ENCODE assay signal across 17 cellular contexts in the genomic region with DNA sequence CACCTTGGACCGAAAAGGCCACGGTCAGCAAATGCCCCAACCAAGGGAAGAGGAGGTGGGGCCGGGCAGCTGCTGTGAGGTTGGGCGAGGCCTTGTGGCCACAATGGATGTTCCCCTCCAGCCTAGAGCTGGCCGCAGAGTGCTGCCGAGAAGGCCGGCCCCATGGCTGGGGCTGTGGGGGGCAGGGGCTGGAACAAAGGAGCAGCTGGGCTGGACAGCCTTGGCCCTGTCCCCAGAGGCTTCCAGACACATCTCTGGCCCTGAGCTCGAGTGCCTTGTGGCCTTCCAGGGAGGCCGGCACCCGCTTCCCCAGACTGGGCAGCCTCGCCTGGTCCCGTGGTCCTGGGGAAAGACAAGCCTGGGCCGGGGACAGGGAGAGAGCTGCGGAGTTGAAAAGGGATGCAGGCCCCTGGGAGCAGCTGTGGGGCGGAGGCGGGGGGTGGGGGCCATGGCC.
A peak's percentile ranks its signal among the peaks of the same experiment; 100 is the strongest.
DNase-seq lines count a peak whose midpoint lies in the region; ATAC-seq, FAIRE-seq and TF ChIP-seq lines count a peak whose summit lies in the region.
"Had no signal": no experiment of that assay in that cellular context is flagged by ENCODE, and none has a peak within 500 bp of the region (broad histone marks: within the 10 kb centered on the region; RNA-seq: fewer than 3 reads in every experiment).

No MANE protein-coding gene starts in this region.

- BruUV-seq in Panc1 (replicated peaks; lab: Mats Ljungman, UMichigan) (no TSS peak), HepG2 (replicated peaks; lab: Mats Ljungman, UMichigan) (no TSS peak)

- no peaks in the 10 kb centered on the region for H4K20me1 ChIP-seq in HepG2 (ENCODE audit: insufficient read depth, low read length)

- TF ChIP-seq CTCF in Panc1 (IDR thresholded peaks at IDR 0.05) (no peak), HepG2 (CRISPR knock-in tag; IDR thresholded peaks at IDR 0.05) (no peak)

- FAIRE-seq in HepG2 (lab: Jason Lieb, UNC): no peak

- TF ChIP-seq RAD21 in HepG2 (CRISPR knock-in tag; IDR thresholded peaks at IDR 0.05): no peak

- TF ChIP-seq POLR2A in HepG2 (IDR thresholded peaks at IDR 0.05; ENCODE audit: insufficient read depth in 1 of 2, low read depth in 2 of 2, low read length in 2 of 2): no peak

- no peak overlapping the region for H3K9ac ChIP-seq in HepG2 (ENCODE audit: insufficient read depth, low read depth, low read length)

- ATAC-seq in Panc1 (peak; percentile 23; the same call in 1 of the 2 replicates), HepG2 (peak; percentile 11; the same call in 2 of the 3 replicates), GM19397 (IDR thresholded peaks at IDR 0.05; ENCODE audit: unreplicated experiment) (no peak)
- ATAC-seq: stimulated activated naive B cell treated with anti-CD40 and anti-IgM and Interleukin-4, amounts not matched to agents 10 μg/mL and 1 μg/mL and 100 μg/mL, for 72 hours had no signal

- H3K79me2 ChIP-seq in HepG2 (ENCODE audit: insufficient read depth, low read length): no peaks in the 10 kb centered on the region

- H3K9me3 ChIP-seq in Panc1 (ENCODE audit: control insufficient read depth, insufficient read depth, low read depth, low read length): no peaks in the 10 kb centered on the region
- no peaks in the 10 kb centered on the region for H3K9me3 ChIP-seq in HepG2 (ENCODE audit: low read length)
- H3K9me3 ChIP-seq: right lobe of liver, tibial artery had no signal

- WGBS in HepG2 (ENCODE audit: low lambda C conversion rate): 46% methylated on average over 8 of the region's 16 CpGs

- no peaks in the 10 kb centered on the region for H3K27me3 ChIP-seq in Panc1 (ENCODE audit: control insufficient read depth, insufficient read depth, low read length)
- H3K27me3 ChIP-seq in HepG2 (ENCODE audit: control insufficient read depth in 1 of 2, insufficient read depth in 2 of 2, low read length in 2 of 2): peaks cover 5 to 30% of the 10 kb centered on the region in 2 experiments
- H3K27me3 ChIP-seq: right lobe of liver had no signal

- CTCF ChIA-PET in Panc1 (lab: Charles Lee): no interaction called here
- CTCF ChIA-PET in HepG2 (lab: Yijun Ruan, JAX; ENCODE audit: low intra/inter-chr PET ratio, low total read pairs): no interaction called here

- peak overlapping the region; percentile 53 for H3K4me2 ChIP-seq in HepG2 (ENCODE audit: low read depth, low read length)

- no peak for DNase-seq in Panc1 (ENCODE audit: low read depth, low spot score)
- peak; percentile 39 for DNase-seq in cerebellum (ENCODE audit: low spot score)
- DNase-seq in HepG2 (ENCODE audit: low spot score): no peak
- peak in 46 of 49 donors; percentile 9 to 90 (median 72) for DNase-seq in substantia nigra (lab: John Stamatoyannopoulos, UW)
- DNase-seq in NCI-H1105 treated with DMSO at 0.1 percent for 48 hours (lab: John Stamatoyannopoulos, UW): no peak
- DNase-seq in effector CD4-positive, alpha-beta T cell: no peak
- DNase-seq: activated CD4-positive, alpha-beta T cell treated with anti-CD3 and anti-CD28 coated beads for 4 hours; activated CD8-positive, alpha-beta memory T cell treated with anti-CD3 and anti-CD28 coated beads, Interleukin-2, amount 50 U/mL, for 4 hours; activated effector memory CD4-positive, alpha-beta T cell treated with Interleukin-2 at 50 U/mL for 16 hours; AML-193; Calu3; MV-4-11; NCI-H2029 treated with DMSO at 0.1 percent for 48 hours; right lobe of liver; stimulated activated naive B cell treated with anti-CD40 and anti-IgM and Interleukin-4, amounts not matched to agents 10 μg/mL and 1 μg/mL and 100 μg/mL, for 72 hours; tibial artery had no signal

- no peak overlapping the region for H2AFZ ChIP-seq in HepG2 (ENCODE audit: low read length)

- TF ChIP-seq EP300 in HepG2 (IDR thresholded peaks at IDR 0.05; ENCODE audit: low read depth in 2 of 2, low read length in 2 of 2) (no peak), HepG2 (CRISPR knock-in tag; IDR thresholded peaks at IDR 0.05; ENCODE audit: borderline replicate concordance) (no peak)

- POLR2A ChIA-PET in Panc1 (lab: Charles Lee) (interaction anchor here (0.6 kb wide), 1 partner anchor 53 kb away, joined by 4 read pairs; no protein-coding TSS in a partner anchor), HepG2 (lab: Yijun Ruan, JAX) (interaction anchor here (0.9 kb wide), 1 partner anchor 99 kb away, joined by 4 read pairs; no protein-coding TSS in a partner anchor)

- H3K4me3 ChIP-seq in Panc1 (ENCODE audit: low read depth in 2 of 2, low read length in 2 of 2) (no peak overlapping the region), HepG2 (replicated peaks in 1 of 3; ENCODE audit: insufficient read depth in 1 of 3, low read depth in 2 of 3, low read length in 3 of 3) (no peak overlapping the region; a peak in 1 of 6 replicates)
- H3K4me3 ChIP-seq: right lobe of liver, tibial artery had no signal

- H3K27ac ChIP-seq in Panc1 (ENCODE audit: low read length) (no peak overlapping the region), HepG2 (ENCODE audit: extremely low read length, insufficient read depth, low read length) (no peak overlapping the region), substantia nigra (ENCODE audit: low read depth, low read length, poor library complexity, severe bottlenecking) (peak overlapping the region; percentile 45)
- H3K27ac ChIP-seq: right lobe of liver, tibial artery had no signal

- intact Hi-C loops in Panc1 (cut with micrococcal nuclease; ENCODE audit: unreplicated experiment): no loop called here
- intact Hi-C loops in HepG2 (cut with micrococcal nuclease; ENCODE audit: unreplicated experiment): loop anchor here (10.0 kb wide), 1 partner anchor 53 kb away; no protein-coding TSS in a partner anchor

- in situ Hi-C loops in Panc1 (cut with HindIII; ENCODE audit: low pct_unique_long_range_greater_than_20kb, low sequenced_read_pairs): no loop called here
- in situ Hi-C loops in HepG2 (cut with HindIII; ENCODE audit: extremely low pct_ligation_motif_present, low pct_unique_long_range_greater_than_20kb): no loop called here

- H3K4me1 ChIP-seq in Panc1 (ENCODE audit: control insufficient read depth, insufficient read depth, low read length) (no peaks in the 10 kb centered on the region; the same call in 1 of the 2 replicates), HepG2 (ENCODE audit: insufficient read depth, low read length) (peaks cover 43% of the 10 kb centered on the region)
- H3K4me1 ChIP-seq: right lobe of liver had no signal

- H3K36me3 ChIP-seq in Panc1 (ENCODE audit: control insufficient read depth, insufficient read depth, low read length): no peaks in the 10 kb centered on the region
- no peaks in the 10 kb centered on the region for H3K36me3 ChIP-seq in HepG2 (replicated peaks in 1 of 2; ENCODE audit: control insufficient read depth in 1 of 2, insufficient read depth in 2 of 2, low read length in 2 of 2)
- H3K36me3 ChIP-seq: right lobe of liver, tibial artery had no signal

TF ChIP-seq in HepG2, 621 proteins besides CTCF, POLR2A, EP300 and RAD21:
- peak; percentile 4 to 31; a peak in 1 of 4 replicates for TF ChIP-seq MAFK (conservative IDR thresholded peaks at IDR 0.05 in 1 of 2, IDR thresholded peaks at IDR 0.05 in 1 of 2; ENCODE audit: low read length in 2 of 2)
- 0 out of 2 replicates have a peak, but pooled peaks have one; percentile 20 for TF ChIP-seq ZNF121 (CRISPR knock-in tag; IDR thresholded peaks at IDR 0.05)
- no peak for TF ChIP-seq SMARCC2 (IDR thresholded peaks at IDR 0.05)
- peak; percentile 30; the same call in 1 of the 2 replicates for TF ChIP-seq ZFX (CRISPR knock-in tag; IDR thresholded peaks at IDR 0.05; ENCODE audit: low read depth)

Comparison
In these comparisons a context has a peak if more than half of its experiments do, and no peak if none do; other contexts are left out.
1. DNase-seq: peak in cerebellum (single experiment) and substantia nigra (46 of 49); none in Panc1 (single experiment), HepG2 (single experiment), NCI-H1105 treated with DMSO at 0.1 percent for 48 hours (single experiment) and effector CD4-positive, alpha-beta T cell (single experiment).